Comparison of ENCODE assay signal across 2 cellular contexts in the genomic region with DNA sequence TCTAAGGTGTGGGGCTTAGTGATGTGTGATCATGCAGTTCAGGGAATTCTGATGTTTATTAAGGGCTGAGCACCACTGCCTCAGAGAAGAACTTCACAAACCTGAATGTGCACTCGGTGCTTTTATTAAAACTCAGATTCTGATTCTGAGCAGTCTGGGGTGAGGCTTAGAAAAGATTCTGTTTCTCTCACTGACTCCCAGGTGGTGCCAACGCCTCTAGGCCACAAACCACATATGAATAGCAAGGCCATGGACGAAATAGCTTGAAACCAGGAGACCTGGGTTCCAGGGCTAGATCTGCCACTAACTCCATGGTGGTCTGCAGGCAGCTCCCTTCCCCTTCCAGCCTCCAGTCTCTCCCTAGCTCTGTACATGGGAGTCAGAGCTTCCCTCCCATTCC.
TF ChIP-seq lines count a peak whose summit lies in the region.

No MANE protein-coding gene starts in this region.

TF ChIP-seq in HepG2, 621 proteins besides CTCF, POLR2A, EP300 and RAD21:
- TF ChIP-seq TAF15 (IDR thresholded peaks at IDR 0.05; ENCODE audit: low read depth, low read length, poor library complexity, severe bottlenecking) (no peak), ZNF432 (CRISPR knock-in tag; IDR thresholded peaks at IDR 0.05; ENCODE audit: borderline replicate concordance) (no peak), NCOA2 (CRISPR knock-in tag; IDR thresholded peaks at IDR 0.05) (no peak), ZFP41 (CRISPR knock-in tag; IDR thresholded peaks at IDR 0.05; ENCODE audit: borderline replicate concordance) (no peak), ZNF790 (CRISPR knock-in tag; IDR thresholded peaks at IDR 0.05; ENCODE audit: borderline replicate concordance) (no peak), TARDBP (CRISPR knock-in tag; IDR thresholded peaks at IDR 0.05) (no peak), MAFF (IDR thresholded peaks at IDR 0.05; ENCODE audit: low read depth, low read length) (no peak), ZNF20 (CRISPR knock-in tag; IDR thresholded peaks at IDR 0.05) (no peak), PAX8 (CRISPR knock-in tag; IDR thresholded peaks at IDR 0.05; ENCODE audit: borderline replicate concordance) (no peak), HMGA1 (CRISPR knock-in tag; conservative IDR thresholded peaks at IDR 0.05) (no peak), ISX (CRISPR knock-in tag; conservative IDR thresholded peaks at IDR 0.05) (no peak), REL (CRISPR knock-in tag; conservative IDR thresholded peaks at IDR 0.05) (no peak), ZBTB7A (CRISPR knock-in tag; IDR thresholded peaks at IDR 0.05) (no peak)
- TF ChIP-seq, protein P1, sequence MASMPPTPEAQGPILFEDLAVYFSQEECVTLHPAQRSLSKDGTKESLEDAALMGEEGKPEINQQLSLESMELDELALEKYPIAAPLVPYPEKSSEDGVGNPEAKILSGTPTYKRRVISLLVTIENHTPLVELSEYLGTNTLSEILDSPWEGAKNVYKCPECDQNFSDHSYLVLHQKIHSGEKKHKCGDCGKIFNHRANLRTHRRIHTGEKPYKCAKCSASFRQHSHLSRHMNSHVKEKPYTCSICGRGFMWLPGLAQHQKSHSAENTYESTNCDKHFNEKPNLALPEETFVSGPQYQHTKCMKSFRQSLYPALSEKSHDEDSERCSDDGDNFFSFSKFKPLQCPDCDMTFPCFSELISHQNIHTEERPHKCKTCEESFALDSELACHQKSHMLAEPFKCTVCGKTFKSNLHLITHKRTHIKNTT (CRISPR knock-in tag; IDR thresholded peaks at IDR 0.05): no peak
- TF ChIP-seq, protein P2, sequence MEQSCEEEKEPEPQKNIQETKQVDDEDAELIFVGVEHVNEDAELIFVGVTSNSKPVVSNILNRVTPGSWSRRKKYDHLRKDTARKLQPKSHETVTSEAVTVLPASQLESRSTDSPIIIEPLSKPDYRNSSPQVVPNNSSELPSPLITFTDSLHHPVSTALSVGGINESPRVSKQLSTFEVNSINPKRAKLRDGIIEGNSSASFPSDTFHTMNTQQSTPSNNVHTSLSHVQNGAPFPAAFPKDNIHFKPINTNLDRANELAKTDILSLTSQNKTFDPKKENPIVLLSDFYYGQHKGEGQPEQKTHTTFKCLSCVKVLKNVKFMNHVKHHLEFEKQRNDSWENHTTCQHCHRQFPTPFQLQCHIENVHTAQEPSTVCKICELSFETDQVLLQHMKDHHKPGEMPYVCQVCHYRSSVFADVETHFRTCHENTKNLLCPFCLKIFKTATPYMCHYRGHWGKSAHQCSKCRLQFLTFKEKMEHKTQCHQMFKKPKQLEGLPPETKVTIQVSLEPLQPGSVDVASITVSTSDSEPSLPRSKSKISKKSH (CRISPR knock-in tag; IDR thresholded peaks at IDR 0.05; ENCODE audit: borderline replicate concordance): no peak
- TF ChIP-seq, protein P3, sequence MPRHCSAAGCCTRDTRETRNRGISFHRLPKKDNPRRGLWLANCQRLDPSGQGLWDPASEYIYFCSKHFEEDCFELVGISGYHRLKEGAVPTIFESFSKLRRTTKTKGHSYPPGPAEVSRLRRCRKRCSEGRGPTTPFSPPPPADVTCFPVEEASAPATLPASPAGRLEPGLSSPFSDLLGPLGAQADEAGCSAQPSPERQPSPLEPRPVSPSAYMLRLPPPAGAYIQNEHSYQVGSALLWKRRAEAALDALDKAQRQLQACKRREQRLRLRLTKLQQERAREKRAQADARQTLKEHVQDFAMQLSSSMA (CRISPR knock-in tag; IDR thresholded peaks at IDR 0.05): no peak
- TF ChIP-seq, protein P4, sequence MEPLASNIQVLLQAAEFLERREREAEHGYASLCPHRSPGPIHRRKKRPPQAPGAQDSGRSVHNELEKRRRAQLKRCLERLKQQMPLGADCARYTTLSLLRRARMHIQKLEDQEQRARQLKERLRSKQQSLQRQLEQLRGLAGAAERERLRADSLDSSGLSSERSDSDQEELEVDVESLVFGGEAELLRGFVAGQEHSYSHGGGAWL (CRISPR knock-in tag; IDR thresholded peaks at IDR 0.05): no peak
- TF ChIP-seq, protein P5, sequence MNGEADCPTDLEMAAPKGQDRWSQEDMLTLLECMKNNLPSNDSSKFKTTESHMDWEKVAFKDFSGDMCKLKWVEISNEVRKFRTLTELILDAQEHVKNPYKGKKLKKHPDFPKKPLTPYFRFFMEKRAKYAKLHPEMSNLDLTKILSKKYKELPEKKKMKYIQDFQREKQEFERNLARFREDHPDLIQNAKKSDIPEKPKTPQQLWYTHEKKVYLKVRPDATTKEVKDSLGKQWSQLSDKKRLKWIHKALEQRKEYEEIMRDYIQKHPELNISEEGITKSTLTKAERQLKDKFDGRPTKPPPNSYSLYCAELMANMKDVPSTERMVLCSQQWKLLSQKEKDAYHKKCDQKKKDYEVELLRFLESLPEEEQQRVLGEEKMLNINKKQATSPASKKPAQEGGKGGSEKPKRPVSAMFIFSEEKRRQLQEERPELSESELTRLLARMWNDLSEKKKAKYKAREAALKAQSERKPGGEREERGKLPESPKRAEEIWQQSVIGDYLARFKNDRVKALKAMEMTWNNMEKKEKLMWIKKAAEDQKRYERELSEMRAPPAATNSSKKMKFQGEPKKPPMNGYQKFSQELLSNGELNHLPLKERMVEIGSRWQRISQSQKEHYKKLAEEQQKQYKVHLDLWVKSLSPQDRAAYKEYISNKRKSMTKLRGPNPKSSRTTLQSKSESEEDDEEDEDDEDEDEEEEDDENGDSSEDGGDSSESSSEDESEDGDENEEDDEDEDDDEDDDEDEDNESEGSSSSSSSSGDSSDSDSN (CRISPR knock-in tag; IDR thresholded peaks at IDR 0.05): no peak
- TF ChIP-seq, protein P6, sequence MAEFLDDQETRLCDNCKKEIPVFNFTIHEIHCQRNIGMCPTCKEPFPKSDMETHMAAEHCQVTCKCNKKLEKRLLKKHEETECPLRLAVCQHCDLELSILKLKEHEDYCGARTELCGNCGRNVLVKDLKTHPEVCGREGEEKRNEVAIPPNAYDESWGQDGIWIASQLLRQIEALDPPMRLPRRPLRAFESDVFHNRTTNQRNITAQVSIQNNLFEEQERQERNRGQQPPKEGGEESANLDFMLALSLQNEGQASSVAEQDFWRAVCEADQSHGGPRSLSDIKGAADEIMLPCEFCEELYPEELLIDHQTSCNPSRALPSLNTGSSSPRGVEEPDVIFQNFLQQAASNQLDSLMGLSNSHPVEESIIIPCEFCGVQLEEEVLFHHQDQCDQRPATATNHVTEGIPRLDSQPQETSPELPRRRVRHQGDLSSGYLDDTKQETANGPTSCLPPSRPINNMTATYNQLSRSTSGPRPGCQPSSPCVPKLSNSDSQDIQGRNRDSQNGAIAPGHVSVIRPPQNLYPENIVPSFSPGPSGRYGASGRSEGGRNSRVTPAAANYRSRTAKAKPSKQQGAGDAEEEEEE (CRISPR knock-in tag; IDR thresholded peaks at IDR 0.05; ENCODE audit: borderline replicate concordance): no peak
- TF ChIP-seq, protein P7, sequence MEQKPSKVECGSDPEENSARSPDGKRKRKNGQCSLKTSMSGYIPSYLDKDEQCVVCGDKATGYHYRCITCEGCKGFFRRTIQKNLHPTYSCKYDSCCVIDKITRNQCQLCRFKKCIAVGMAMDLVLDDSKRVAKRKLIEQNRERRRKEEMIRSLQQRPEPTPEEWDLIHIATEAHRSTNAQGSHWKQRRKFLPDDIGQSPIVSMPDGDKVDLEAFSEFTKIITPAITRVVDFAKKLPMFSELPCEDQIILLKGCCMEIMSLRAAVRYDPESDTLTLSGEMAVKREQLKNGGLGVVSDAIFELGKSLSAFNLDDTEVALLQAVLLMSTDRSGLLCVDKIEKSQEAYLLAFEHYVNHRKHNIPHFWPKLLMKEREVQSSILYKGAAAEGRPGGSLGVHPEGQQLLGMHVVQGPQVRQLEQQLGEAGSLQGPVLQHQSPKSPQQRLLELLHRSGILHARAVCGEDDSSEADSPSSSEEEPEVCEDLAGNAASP (CRISPR knock-in tag; IDR thresholded peaks at IDR 0.05; ENCODE audit: borderline replicate concordance): no peak

TF ChIP-seq in GM12891, 5 proteins besides CTCF, POLR2A, EP300 and RAD21:
- no peak for TF ChIP-seq POLR2AphosphoS5 (IDR thresholded peaks at IDR 0.05; ENCODE audit: low read depth, low read length)
- TF ChIP-seq PAX5 (IDR thresholded peaks at IDR 0.05; ENCODE audit: insufficient read depth, low read length, severe bottlenecking): no peak
- TF ChIP-seq POU2F2 (IDR thresholded peaks at IDR 0.05; ENCODE audit: low read depth, low read length): no peak
- no peak for TF ChIP-seq TAF1 (IDR thresholded peaks at IDR 0.05; ENCODE audit: low read depth, low read length)
- TF ChIP-seq SPI1 (IDR thresholded peaks at IDR 0.05; ENCODE audit: low read depth, low read length): no peak
